8 cellular contexts compared by ENCODE assay signal in genomic region chr2:216081012-216081411, GRCh38. TPM values are rescaled to one million over a fixed set of nuclear protein-coding genes. Genes with fewer than 3 reads are reported as not detected.
DNase-seq lines count a peak whose midpoint lies in the region; ATAC-seq and TF ChIP-seq lines count a peak whose summit lies in the region.

No MANE protein-coding gene starts in this region.

- 0 out of 2 replicates have a peak, but pooled peaks cover 4% of the 10 kb centered on the region for H3K4me1 ChIP-seq in GM23248 (ENCODE audit: insufficient read depth)
- peaks cover 22% of the 10 kb centered on the region for H3K4me1 ChIP-seq in SJSA1 (replicated peaks)
- H3K4me1 ChIP-seq in skeletal muscle satellite cell (ENCODE audit: control insufficient read depth, insufficient read depth, low read length) = peaks cover 38% of the 10 kb centered on the region

- H3K36me3 ChIP-seq in GM23248 (ENCODE audit: low read depth) = no peaks in the 10 kb centered on the region
- H3K36me3 ChIP-seq in SJSA1 = no peaks in the 10 kb centered on the region
- no peaks in the 10 kb centered on the region for H3K36me3 ChIP-seq in skeletal muscle satellite cell (ENCODE audit: insufficient read depth, low read length)

- peak overlapping the region; percentile 91 for H2AFZ ChIP-seq in GM23248

- H3K27me3 ChIP-seq in GM23248 (replicated peaks; ENCODE audit: insufficient read depth) (no peaks in the 10 kb centered on the region), SJSA1 (replicated peaks) (peaks cover 3% of the 10 kb centered on the region; the same call in 1 of the 2 replicates), skeletal muscle satellite cell (ENCODE audit: control insufficient read depth, insufficient read depth, low read length) (no peaks in the 10 kb centered on the region)

- H3K79me2 ChIP-seq in GM23248 (ENCODE audit: insufficient read depth) = no peaks in the 10 kb centered on the region

- H3F3A ChIP-seq in GM23248 (ENCODE audit: insufficient read depth) = no peaks in the 10 kb centered on the region

- DNase-seq in GM23248 = no peak
- no peak for DNase-seq in SJSA1 (ENCODE audit: low read depth in 1 of 2, low spot score in 2 of 2)
- no peak for DNase-seq in fibroblast of the aortic adventitia (ENCODE audit: low read depth)
- DNase-seq in stimulated activated CD4-positive, alpha-beta T cell treated with anti-CD3 and anti-CD28 coated beads, Interleukin-4, amount 100 ng/mL, for 24 hours = no peak

- no peaks in the 10 kb centered on the region for H3K9me2 ChIP-seq in GM23248 (ENCODE audit: insufficient read depth)

- H3K27ac ChIP-seq in GM23248 (no peak overlapping the region), SJSA1 (no peak overlapping the region)

- H3K9ac ChIP-seq in GM23248 (peak overlapping the region; percentile 77), skeletal muscle satellite cell (ENCODE audit: low read depth, low read length) (peak overlapping the region; percentile 90)

- 7 to 11% methylated on average over 1 of the region's 1 CpG for WGBS in GM23248 (ENCODE audit: low coverage in 1 of 2, low lambda C conversion rate in 2 of 2, missing lambda C conversion rate in 2 of 2), 2 experiments

- H3K4me3 ChIP-seq in GM23248 (peak overlapping the region; percentile 84), SJSA1 (peak overlapping the region; percentile 48), fibroblast of the aortic adventitia (ENCODE audit: low read depth, low read length) (peak overlapping the region; percentile 88), skeletal muscle satellite cell (ENCODE audit: low read length) (peak overlapping the region; percentile 97)

- H3K9me3 ChIP-seq in GM23248 (ENCODE audit: low read depth) (no peaks in the 10 kb centered on the region), SJSA1 (replicated peaks) (no peaks in the 10 kb centered on the region), skeletal muscle satellite cell (replicated peaks; ENCODE audit: low read length) (no peaks in the 10 kb centered on the region)

- no peak for TF ChIP-seq CTCF in fibroblast of the aortic adventitia (IDR thresholded peaks at IDR 0.05; ENCODE audit: insufficient read depth, low read length)

- ATAC-seq in GM18907 (IDR thresholded peaks at IDR 0.05; ENCODE audit: unreplicated experiment) (no peak), GM18502 (IDR thresholded peaks at IDR 0.05; ENCODE audit: poor library complexity, unreplicated experiment) (no peak), HG02938 (IDR thresholded peaks at IDR 0.05; ENCODE audit: unreplicated experiment) (no peak)

- H4K20me1 ChIP-seq in GM23248 (ENCODE audit: insufficient read depth) = no peaks in the 10 kb centered on the region

- H3K4me2 ChIP-seq in GM23248 (ENCODE audit: unreplicated experiment) (peak overlapping the region; percentile 81), skeletal muscle satellite cell (ENCODE audit: low read length) (peak overlapping the region; percentile 100)

- in situ Hi-C loops in GM23248 (cut with MboI) = no loop called here

RNA-seq across cellular contexts. Expression of gene PECR, which starts 0.6 kb away (rescaled TPM):
- 2.0 and 8.2 TPM in 2 replicates for total RNA-seq in GM23248 (2014; rRNA removed; shearing (Covaris generic))
- polyA plus RNA-seq in GM23248 (2016; fragmentation: Nextera tagmentation; extraction: Ambion mirVana) = 4.2 and 5.4 TPM in 2 replicates
- total RNA-seq in SJSA1 (2014; rRNA removed; shearing (Covaris generic)) = 7.8 and 24.7 TPM in 2 replicates
- 4.8 and 7.0 TPM in 2 replicates for total RNA-seq in fibroblast of the aortic adventitia (ENCODE audit: low replicate concordance)
- total RNA-seq in skeletal muscle satellite cell (2012; rRNA removed) = 7.6 and 11.7 TPM in 2 replicates

RNA-seq across cellular contexts. Expression of gene TMEM169, which starts 0.7 kb away (rescaled TPM):
- under 0.01 TPM in 1 of 2 replicates, not detected in the other for total RNA-seq in GM23248 (2014; rRNA removed; shearing (Covaris generic))
- polyA plus RNA-seq in GM23248 (2016; fragmentation: Nextera tagmentation; extraction: Ambion mirVana) = 0.11 and 0.25 TPM in 2 replicates
- total RNA-seq in SJSA1 (2014; rRNA removed; shearing (Covaris generic)) = 0.19 and 0.84 TPM in 2 replicates
- total RNA-seq in fibroblast of the aortic adventitia (ENCODE audit: low replicate concordance) = 0.36 TPM in 1 of 2 replicates, not detected in the other
- total RNA-seq in skeletal muscle satellite cell (2012; rRNA removed) = 0.25 and 2.2 TPM in 2 replicates

RNA-seq across cellular contexts. Expression of gene XRCC5, which starts 28.1 kb away (rescaled TPM):
- total RNA-seq in GM23248 (2014; rRNA removed; shearing (Covaris generic)) = 197 and 202 TPM in 2 replicates
- 249 and 254 TPM in 2 replicates for polyA plus RNA-seq in GM23248 (2016; fragmentation: Nextera tagmentation; extraction: Ambion mirVana)
- 299 and 387 TPM in 2 replicates for total RNA-seq in SJSA1 (2014; rRNA removed; shearing (Covaris generic))
- total RNA-seq in fibroblast of the aortic adventitia (ENCODE audit: low replicate concordance) = 212 and 271 TPM in 2 replicates
- total RNA-seq in skeletal muscle satellite cell (2012; rRNA removed) = 241 and 250 TPM in 2 replicates
